ENCODE assay signal across 26 cellular contexts in the genomic region with DNA sequence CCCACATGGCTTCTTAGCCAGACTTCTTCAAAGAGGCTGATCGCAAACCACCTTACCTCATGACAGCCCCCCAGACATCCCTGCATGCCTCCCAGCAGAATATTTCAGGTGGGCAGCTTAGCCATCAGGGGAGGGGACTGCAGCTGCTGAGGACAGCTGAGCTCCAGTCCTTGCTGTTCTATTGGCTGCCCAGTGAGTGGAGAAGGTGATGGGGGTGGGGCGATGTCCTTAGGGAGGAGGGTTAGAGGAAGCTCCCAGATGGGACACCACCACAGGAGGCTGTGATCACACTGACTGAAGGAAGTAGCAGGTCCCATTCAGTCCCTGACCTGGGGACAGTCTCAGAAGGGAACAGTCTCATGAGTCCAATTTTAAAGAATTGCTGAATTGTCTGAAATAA. TPM values are rescaled to one million over a fixed set of nuclear protein-coding genes. Genes with fewer than 3 reads are reported as not detected.
DNase-seq lines count a peak whose midpoint lies in the region; ATAC-seq and TF ChIP-seq lines count a peak whose summit lies in the region.
"Had no signal": no experiment of that assay in that cellular context is flagged by ENCODE, and none has a peak within 500 bp of the region (broad histone marks: within the 10 kb centered on the region; RNA-seq: fewer than 3 reads in every experiment).

No MANE protein-coding gene starts in this region.

- intact Hi-C loops in heart left ventricle (cut with DNase I), result loop anchor here in 4 of 10 donors (2.0 to 10.0 kb wide), 4 partner anchors 53 to 227 kb away; no protein-coding TSS in a partner anchor

- H3K36me3 ChIP-seq in WERI-Rb-1 (no peaks in the 10 kb centered on the region), heart left ventricle (no peaks in the 10 kb centered on the region)
- H3K36me3 ChIP-seq: SJSA1 had no signal

- 83 to 93% (median 86%) methylated on average over 2 of the region's 2 CpGs for WGBS in heart left ventricle, 4 donors

- ATAC-seq in heart left ventricle (no peak), GM21619 (IDR thresholded peaks at IDR 0.05; ENCODE audit: unreplicated experiment) (no peak)
- ATAC-seq: HepG2 had no signal

- no peak for TF ChIP-seq POLR2A in heart left ventricle (IDR thresholded peaks at IDR 0.05)

- peak; percentile 24 for DNase-seq in DMS53 (lab: John Stamatoyannopoulos, UW)
- no peak for DNase-seq in DMS53 treated with DMSO at 0.1 percent for 48 hours (lab: John Stamatoyannopoulos, UW; ENCODE audit: unreplicated experiment)
- peak; percentile 85 for DNase-seq in WERI-Rb-1
- DNase-seq in iPS-NIHi11 (ENCODE audit: low spot score), result peak; percentile 26
- no peak for DNase-seq in heart left ventricle
- DNase-seq in NAMALWA (ENCODE audit: low spot score), result no peak
- no peak for DNase-seq in COLO668 (lab: John Stamatoyannopoulos, UW; ENCODE audit: unreplicated experiment)
- DNase-seq: ACHN; CD4-positive, alpha-beta memory T cell; GF-D8; HFFc6; KBM-7; MM.1S; NCI-H1092 treated with DMSO at 0.1 percent for 48 hours; NCI-H1436 treated with DMSO at 0.1 percent for 48 hours; NCI-H2029; NCI-H524; NCI-H774 had no signal

- H3K9me3 ChIP-seq in WERI-Rb-1 (ENCODE audit: severe bottlenecking) (peaks cover 10% of the 10 kb centered on the region), heart left ventricle (no peaks in the 10 kb centered on the region)
- H3K9me3 ChIP-seq: SJSA1 had no signal

- H3K4me3 ChIP-seq in WERI-Rb-1 (ENCODE audit: low read depth, low read length) (no peak overlapping the region), heart left ventricle (no peak overlapping the region)
- H3K4me3 ChIP-seq: BLaER1 treated with 17β-estradiol and CSF1 and Interleukin-3, amounts not matched to agents 10 nM and 100 nM; SJSA1 had no signal

- H3K4me1 ChIP-seq in heart left ventricle, result peaks cover 0 to 19% (median 0%) of the 10 kb centered on the region in 12 donors
- H3K4me1 ChIP-seq: SJSA1 had no signal

- TF ChIP-seq CTCF in WERI-Rb-1 (IDR thresholded peaks at IDR 0.05; ENCODE audit: low read depth, low read length), result no peak
- no peak for TF ChIP-seq CTCF in heart left ventricle (IDR thresholded peaks at IDR 0.05)

- H3K27me3 ChIP-seq in WERI-Rb-1 (ENCODE audit: insufficient read depth, low read depth, severe bottlenecking) (peaks cover 4% of the 10 kb centered on the region), heart left ventricle (no peaks in the 10 kb centered on the region)
- H3K27me3 ChIP-seq: BLaER1 treated with 17β-estradiol and CSF1 and Interleukin-3, amounts not matched to agents 10 nM and 100 nM; SJSA1 had no signal

- H3K27ac ChIP-seq in WERI-Rb-1, result no peak overlapping the region
- no peak overlapping the region for H3K27ac ChIP-seq in heart left ventricle
- H3K27ac ChIP-seq: 22Rv1; BLaER1 treated with 17β-estradiol and CSF1 and Interleukin-3, amounts not matched to agents 10 nM and 100 nM; HL-60; SJSA1 had no signal

RNA-seq across cellular contexts. Expression of a gene that starts 38.3 kb away (rescaled TPM):
- 10 to 100 TPM in 6 of 9 donors, 1 to 10 TPM in 3; 6.1 to 31.0 (median 13.4) TPM for total RNA-seq in heart left ventricle
- 1 to 10 TPM; 5.8 to 8.6 TPM for polyA plus RNA-seq in heart left ventricle
- total RNA-seq: CD4-positive, alpha-beta memory T cell; Daoy; HepG2; OCI-LY7; SJSA1 had no signal
- polyA plus RNA-seq: CD4-positive, alpha-beta memory T cell; HepG2 had no signal

RNA-seq across cellular contexts. Expression of a gene that starts 51.8 kb away (rescaled TPM):
- 10 to 100 TPM in 8 of 9 donors, 1 to 10 TPM in 1; 9.0 to 27.8 (median 14.7) TPM for total RNA-seq in heart left ventricle
- polyA plus RNA-seq in heart left ventricle, result 1 to 10 TPM; 4.0 to 9.3 TPM

Comparison
In these comparisons a context has a peak if more than half of its experiments do, and no peak if none do; other contexts are left out.
1. DNase-seq: peak in DMS53 (single experiment), WERI-Rb-1 (single experiment) and iPS-NIHi11 (single experiment); none in DMS53 treated with DMSO at 0.1 percent for 48 hours (single experiment), heart left ventricle (0 of 5), NAMALWA (single experiment) and COLO668 (single experiment).